In the genomic region with DNA sequence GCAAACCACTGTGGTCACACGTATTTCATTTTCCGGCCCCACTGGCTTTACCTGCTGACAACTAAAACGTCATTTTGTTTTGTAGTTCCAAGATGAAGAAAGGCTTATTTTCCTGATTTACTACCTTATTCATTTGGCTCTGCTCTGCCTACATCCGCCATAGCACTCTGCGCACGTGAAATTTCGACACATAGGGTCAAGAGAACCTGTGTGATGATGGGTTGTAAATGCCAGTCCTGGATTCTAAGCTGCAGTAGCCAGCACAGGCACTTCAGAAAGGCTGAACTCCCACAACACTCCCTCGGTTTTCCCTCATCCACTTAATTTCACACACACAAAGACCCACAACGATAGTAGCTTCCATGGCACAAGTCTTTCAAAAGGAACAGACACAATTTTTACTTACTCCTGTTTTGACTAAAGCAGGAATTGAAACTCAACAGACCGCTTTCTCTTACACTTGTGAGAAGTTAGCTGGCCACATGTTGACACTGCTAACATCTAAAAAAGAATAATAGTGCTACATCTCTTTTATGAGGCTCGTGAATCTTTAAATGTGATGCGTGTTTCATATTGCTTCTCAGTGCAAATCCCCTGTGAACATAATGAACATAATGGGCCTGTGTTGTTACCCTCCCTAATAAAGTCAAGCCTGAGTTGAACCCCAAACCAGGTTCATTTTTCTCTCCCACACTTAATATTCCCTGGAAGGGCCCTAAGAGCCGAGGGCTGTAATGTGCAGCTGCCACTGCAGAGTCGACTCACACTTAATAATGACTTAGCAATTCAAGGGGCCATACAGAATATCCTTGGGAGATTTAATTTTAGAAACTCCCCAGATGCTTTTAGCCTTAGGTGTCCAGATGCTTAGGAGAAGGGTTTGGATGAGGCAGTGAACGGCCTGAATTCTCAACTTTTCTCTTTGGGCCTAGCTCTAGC, we compare ENCODE assay signal across 8 cellular contexts. TPM values are rescaled to one million over a fixed set of nuclear protein-coding genes. Genes with fewer than 3 reads are reported as not detected.
DNase-seq lines count a peak whose midpoint lies in the region; ATAC-seq lines count a peak whose summit lies in the region.

No MANE protein-coding gene starts in this region.

- POLR2A ChIA-PET in naive thymus-derived CD4-positive, alpha-beta T cell (lab: Charles Lee), result interaction anchor here (0.7 to 5.5 kb wide), 15 partner anchors 11 to 1010 kb away, joined by 3 to 110 read pairs (median 3); partner anchors contain the start of gene SETD4

- H3K9me3 ChIP-seq in naive thymus-derived CD4-positive, alpha-beta T cell (ENCODE audit: control insufficient read depth in 2 of 3, low read length in 3 of 3), result no peaks in the 10 kb centered on the region

- H3K27ac Mint-ChIP-seq in activated T-helper 17 cell treated with anti-CD3 and anti-CD28 coated beads, Interleukin-2, amount 50 U/mL, for 72 hours, result peak overlapping the region; percentile 98
- peak overlapping the region; percentile 80 to 100 (median 98) for H3K27ac Mint-ChIP-seq in naive thymus-derived CD4-positive, alpha-beta T cell

- H3K9me3 Mint-ChIP-seq in activated T-helper 17 cell treated with anti-CD3 and anti-CD28 coated beads, Interleukin-2, amount 50 U/mL, for 72 hours, result no peaks in the 10 kb centered on the region
- H3K9me3 Mint-ChIP-seq in naive thymus-derived CD4-positive, alpha-beta T cell, result peaks cover 0 to 12% (median 0%) of the 10 kb centered on the region in 11 donors

- H3K4me3 Mint-ChIP-seq in activated T-helper 17 cell treated with anti-CD3 and anti-CD28 coated beads, Interleukin-2, amount 50 U/mL, for 72 hours, result peak overlapping the region; percentile 95
- H3K4me3 Mint-ChIP-seq in naive thymus-derived CD4-positive, alpha-beta T cell, result peak overlapping the region; percentile 70 to 99 (median 94)

- H3K4me1 Mint-ChIP-seq in activated T-helper 17 cell treated with anti-CD3 and anti-CD28 coated beads, Interleukin-2, amount 50 U/mL, for 72 hours, result peaks cover 46% of the 10 kb centered on the region
- H3K4me1 Mint-ChIP-seq in naive thymus-derived CD4-positive, alpha-beta T cell, result peaks cover 40 to 67% (median 49%) of the 10 kb centered on the region in 7 donors

- H3K36me3 ChIP-seq in naive thymus-derived CD4-positive, alpha-beta T cell (ENCODE audit: control insufficient read depth in 2 of 3, insufficient read depth in 3 of 3, low read length in 3 of 3), result peaks cover 0 to 3% (median 0%) of the 10 kb centered on the region in 3 experiments

- peak overlapping the region; percentile 38 for H3K27ac ChIP-seq in naive thymus-derived CD4-positive, alpha-beta T cell (ENCODE audit: low read depth, low read length)

- intact Hi-C loops in naive thymus-derived CD4-positive, alpha-beta T cell (cut with micrococcal nuclease), result loop anchor here (1.0 to 5.0 kb wide), 12 partner anchors 87 to 1062 kb away; no protein-coding TSS in a partner anchor

- peaks cover 42% of the 10 kb centered on the region for H3K36me3 Mint-ChIP-seq in activated T-helper 17 cell treated with anti-CD3 and anti-CD28 coated beads, Interleukin-2, amount 50 U/mL, for 72 hours (ENCODE audit: low read depth)
- H3K36me3 Mint-ChIP-seq in naive thymus-derived CD4-positive, alpha-beta T cell, result peaks cover 0 to 16% (median 0%) of the 10 kb centered on the region in 5 donors

- CTCF ChIA-PET in naive thymus-derived CD4-positive, alpha-beta T cell (lab: Charles Lee), result interaction anchor here (0.7 to 7.4 kb wide), 15 partner anchors 10 to 566 kb away, joined by 3 to 71 read pairs (median 3); no protein-coding TSS in a partner anchor

- H3K4me1 ChIP-seq in naive thymus-derived CD4-positive, alpha-beta T cell (ENCODE audit: control insufficient read depth in 2 of 2, insufficient read depth in 2 of 2, low read length in 2 of 2), result peaks cover 31 to 42% of the 10 kb centered on the region in 2 donors

- peak; percentile 33 for ATAC-seq in HG02870 (IDR thresholded peaks at IDR 0.05; ENCODE audit: unreplicated experiment)
- peak; percentile 6 for ATAC-seq in activated T-helper 17 cell treated with anti-CD3 and anti-CD28 coated beads, Interleukin-2, amount 50 U/mL, for 72 hours (replicated peaks)
- no peak for ATAC-seq in naive thymus-derived CD4-positive, alpha-beta T cell
- ATAC-seq in HG03432 (IDR thresholded peaks at IDR 0.05; ENCODE audit: unreplicated experiment), result no peak

- no peaks in the 10 kb centered on the region for H3K27me3 ChIP-seq in naive thymus-derived CD4-positive, alpha-beta T cell (ENCODE audit: control insufficient read depth in 2 of 2, insufficient read depth in 2 of 2, low read length in 2 of 2)

- no peaks in the 10 kb centered on the region for H3K27me3 Mint-ChIP-seq in activated T-helper 17 cell treated with anti-CD3 and anti-CD28 coated beads, Interleukin-2, amount 50 U/mL, for 72 hours
- peaks cover 0 to 5% (median 0%) of the 10 kb centered on the region in 5 donors for H3K27me3 Mint-ChIP-seq in naive thymus-derived CD4-positive, alpha-beta T cell

- DNase-seq in DMS 273 treated with DMSO at 0.1 percent for 48 hours (lab: John Stamatoyannopoulos, UW), result peak; percentile 40
- no peak for DNase-seq in naive thymus-derived CD4-positive, alpha-beta T cell
- no peak for DNase-seq in NCI-H345 (lab: John Stamatoyannopoulos, UW)
- DNase-seq in A172 (ENCODE audit: low spot score), result no peak
- DNase-seq in T-helper 9 cell, result no peak

- peak overlapping the region; percentile 76 for H3K4me3 ChIP-seq in naive thymus-derived CD4-positive, alpha-beta T cell (ENCODE audit: low read length)

RNA-seq across cellular contexts. Expression of gene RUNX1, which starts 1.5 kb away (rescaled TPM):
- total RNA-seq in activated T-helper 17 cell treated with anti-CD3 and anti-CD28 coated beads, Interleukin-2, amount 50 U/mL, for 72 hours, result 100 to 1,000 TPM; 112 to 136 TPM
- 100 to 1,000 TPM in 1 of 5 experiments, 10 to 100 TPM in 4; 55.3 to 154 (median 98.5) TPM for total RNA-seq in naive thymus-derived CD4-positive, alpha-beta T cell
- 10 to 100 TPM; 27.9 to 42.8 TPM for polyA plus RNA-seq in naive thymus-derived CD4-positive, alpha-beta T cell
- 38.2 and 48.1 TPM in 2 replicates for total RNA-seq in A172 (2014; rRNA removed; shearing (Covaris generic))

Comparison
In these comparisons a context has a peak if more than half of its experiments do, and no peak if none do; other contexts are left out.
1. ATAC-seq: peak in HG02870 (single experiment) and activated T-helper 17 cell treated with anti-CD3 and anti-CD28 coated beads, Interleukin-2, amount 50 U/mL, for 72 hours (single experiment); none in naive thymus-derived CD4-positive, alpha-beta T cell (single experiment) and HG03432 (single experiment).